In the genomic region with DNA sequence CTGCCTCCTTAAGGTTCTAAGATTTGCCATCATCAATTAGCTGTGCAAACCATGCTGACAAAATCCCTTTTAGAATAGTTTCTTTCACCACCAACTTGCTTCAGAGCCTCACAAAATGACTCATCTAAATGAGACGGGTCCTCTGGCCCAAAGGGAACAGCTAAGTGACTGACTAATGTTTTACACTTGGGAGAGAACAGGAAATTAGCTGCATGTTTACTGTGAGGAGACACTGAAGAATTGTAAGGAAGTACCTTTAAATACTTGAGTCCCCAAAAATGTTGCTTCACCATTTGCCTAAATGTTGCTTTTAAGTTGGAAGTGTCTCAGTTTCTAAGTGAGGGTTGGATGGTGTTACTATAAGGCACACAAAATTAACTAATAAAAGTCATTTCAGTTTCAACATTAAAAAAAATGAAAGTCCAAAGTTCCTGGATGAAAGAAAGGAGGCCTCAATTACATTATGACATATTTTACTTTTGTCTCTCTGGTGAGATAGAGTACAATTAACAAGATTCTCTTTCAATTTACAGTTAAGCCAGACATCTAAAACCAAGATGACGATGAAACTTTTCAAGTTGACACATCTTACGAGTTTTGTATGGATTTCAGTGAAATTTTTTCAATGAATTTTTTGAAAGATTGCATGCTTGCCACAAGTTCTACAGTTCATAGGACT, we compare ENCODE assay signal across 8 cellular contexts.
A peak's percentile ranks its signal among the peaks of the same experiment; 100 is the strongest.
DNase-seq lines count a peak whose midpoint lies in the region; ATAC-seq and TF ChIP-seq lines count a peak whose summit lies in the region.

No MANE protein-coding gene starts in this region.

- no peak overlapping the region for H2BK15ac ChIP-seq in H9 (ENCODE audit: low read depth, low read length)

- H3K27ac ChIP-seq in HL-60 (replicated peaks) (no peak overlapping the region), brain microvascular endothelial cell (peak overlapping the region; percentile 67), substantia nigra (ENCODE audit: low read depth, low read length, poor library complexity, severe bottlenecking) (no peak overlapping the region), H9 (ENCODE audit: insufficient read length, low read depth, low read length) (no peak overlapping the region)

- WGBS in H9 (ENCODE audit: extremely low coverage, insufficient read length, low lambda C conversion rate), result no CpG with 5 or more reads among the region's 3 CpGs

- no peak overlapping the region for H3K4me2 ChIP-seq in H9 (ENCODE audit: insufficient read depth, insufficient read length, low read length)

- no peak overlapping the region for H3K18ac ChIP-seq in H9 (ENCODE audit: insufficient read length, low read depth, low read length)

- H3K4me3 ChIP-seq in HL-60 (replicated peaks; ENCODE audit: insufficient read depth, low read length), result no peak overlapping the region
- H3K4me3 ChIP-seq in brain microvascular endothelial cell (ENCODE audit: low read depth, low read length), result no peak overlapping the region

- no peak overlapping the region for H2BK120ac ChIP-seq in H9 (ENCODE audit: low read depth, low read length, poor library complexity, severe bottlenecking)

- no peak overlapping the region for H2BK12ac ChIP-seq in H9 (ENCODE audit: insufficient read length, low read depth, low read length)

- H3K4ac ChIP-seq in H9 (ENCODE audit: low read depth, low read length), result no peak overlapping the region

- no peak overlapping the region for H2AK5ac ChIP-seq in H9 (ENCODE audit: insufficient read length, low read length)

- H3K56ac ChIP-seq in H9 (ENCODE audit: insufficient read length, low read depth, low read length), result no peak overlapping the region

- DNase-seq in A172 (ENCODE audit: low spot score) (peak; percentile 89), HL-60 (ENCODE audit: low read depth in 1 of 2, low spot score in 1 of 2) (peak; percentile 36 to 55), brain microvascular endothelial cell (peak; percentile 81), pulmonary artery endothelial cell (ENCODE audit: low read depth, low spot score) (peak; percentile 59), substantia nigra (lab: John Stamatoyannopoulos, UW) (no peak), H9 (no peak)

- H3K9me3 ChIP-seq in H9 (ENCODE audit: control insufficient read depth, low read depth, low read length), result no peaks in the 10 kb centered on the region

- in situ Hi-C loops in brain microvascular endothelial cell (cut with HindIII; ENCODE audit: low pct_ligation_motif_present, low sequenced_read_pairs), result no loop called here

- H3K9me3 Mint-ChIP-seq in H9, result no peaks in the 10 kb centered on the region

- no peak overlapping the region for H3T11ph ChIP-seq in H9 (ENCODE audit: low read length)

- H3K27me3 ChIP-seq in HL-60 (ENCODE audit: insufficient read depth, poor library complexity, severe bottlenecking), result peaks cover 6% of the 10 kb centered on the region
- H3K27me3 ChIP-seq in brain microvascular endothelial cell (replicated peaks), result no peaks in the 10 kb centered on the region
- H3K27me3 ChIP-seq in H9 (ENCODE audit: insufficient read depth, low read length), result no peaks in the 10 kb centered on the region

- no peak overlapping the region for H2BK20ac ChIP-seq in H9 (ENCODE audit: low read depth, low read length, poor library complexity, severe bottlenecking)

- no peaks in the 10 kb centered on the region for H3K36me3 Mint-ChIP-seq in H9 (ENCODE audit: insufficient read depth in 1 of 3, low read depth in 3 of 3)

- H3K23ac ChIP-seq in H9 (ENCODE audit: insufficient read length, low read depth, low read length), result no peak overlapping the region

- H4K5ac ChIP-seq in H9 (ENCODE audit: insufficient read length, low read depth, low read length), result no peak overlapping the region

- H4K8ac ChIP-seq in H9 (replicated peaks; ENCODE audit: insufficient read length, low read depth, low read length), result no peak overlapping the region

- no peaks in the 10 kb centered on the region for H3K23me2 ChIP-seq in H9 (ENCODE audit: insufficient read length, low read depth, low read length, poor library complexity, severe bottlenecking)

- no peak overlapping the region for H3K9ac ChIP-seq in H9 (ENCODE audit: extremely low read depth, insufficient read length, low read length)

- H3K36me3 ChIP-seq in brain microvascular endothelial cell (replicated peaks), result no peaks in the 10 kb centered on the region

- H3K4me1 ChIP-seq in H9 (ENCODE audit: insufficient read depth, low read length), result no peaks in the 10 kb centered on the region

- no peak overlapping the region for H4K91ac ChIP-seq in H9 (ENCODE audit: insufficient read length, low read depth, low read length)

- no peaks in the 10 kb centered on the region for H3K4me1 Mint-ChIP-seq in H9

- no peak overlapping the region for H2BK5ac ChIP-seq in H9 (ENCODE audit: insufficient read length, low read length)

- H3K14ac ChIP-seq in H9 (ENCODE audit: insufficient read depth, low read length), result no peak overlapping the region

- no peaks in the 10 kb centered on the region for H4K20me1 ChIP-seq in H9 (ENCODE audit: control insufficient read depth, insufficient read depth, insufficient read length)

- no peak overlapping the region for H3K27ac Mint-ChIP-seq in H9

- no peaks in the 10 kb centered on the region for H3K79me1 ChIP-seq in H9 (ENCODE audit: insufficient read depth, low read depth, low read length, poor library complexity, severe bottlenecking)

- TF ChIP-seq CTCF in HL-60 (IDR thresholded peaks at IDR 0.05; ENCODE audit: insufficient read depth, low read length), result no peak
- TF ChIP-seq CTCF in brain microvascular endothelial cell (IDR thresholded peaks at IDR 0.05; ENCODE audit: low read depth, low read length, missing control alignments), result no peak
- TF ChIP-seq CTCF in H9 (conservative IDR thresholded peaks at IDR 0.05), result no peak

- H3K4me3 Mint-ChIP-seq in H9, result no peak overlapping the region

- no peaks in the 10 kb centered on the region for H3K27me3 Mint-ChIP-seq in H9 (ENCODE audit: low read depth)

- H2AFZ ChIP-seq in H9 (ENCODE audit: low read length), result no peak overlapping the region

- ATAC-seq in GM18907 (IDR thresholded peaks at IDR 0.05; ENCODE audit: unreplicated experiment) (peak; percentile 95), HG02973 (IDR thresholded peaks at IDR 0.05; ENCODE audit: unreplicated experiment) (no peak)

- H3K79me2 ChIP-seq in H9 (ENCODE audit: insufficient read depth, low read length), result no peaks in the 10 kb centered on the region

Comparison
In these comparisons a context has a peak if more than half of its experiments do, and no peak if none do; other contexts are left out.
1. DNase-seq: peak in A172 (single experiment), HL-60 (2 of 2), brain microvascular endothelial cell (single experiment) and pulmonary artery endothelial cell (single experiment); none in substantia nigra (0 of 49) and H9 (single experiment).